In the genomic region with DNA sequence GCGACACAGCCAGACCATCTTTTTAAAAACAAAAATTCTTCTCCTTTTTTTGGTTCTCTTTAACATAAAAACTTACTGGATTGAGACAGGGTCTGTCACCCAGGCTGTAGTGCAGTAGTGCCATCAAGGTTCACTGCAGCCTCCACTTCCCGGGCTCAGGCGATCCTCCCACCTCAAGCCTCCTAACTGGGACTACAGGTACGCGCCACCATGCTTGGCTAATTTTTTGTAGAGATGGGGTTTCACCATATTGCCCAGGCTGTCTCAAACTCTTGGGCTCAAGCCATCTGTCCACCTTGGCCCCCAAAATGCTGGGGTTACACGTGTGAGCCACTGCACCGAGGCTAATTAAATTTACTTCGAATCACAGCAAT, we compare ENCODE assay signal across 2 cellular contexts.
TF ChIP-seq lines count a peak whose summit lies in the region.

No MANE protein-coding gene starts in this region.

TF ChIP-seq in HCT116, 20 proteins besides CTCF, POLR2A, EP300 and RAD21:
- TF ChIP-seq SIN3A (IDR thresholded peaks at IDR 0.05; ENCODE audit: low read depth) (peak; percentile 19; the same call in 1 of the 2 replicates), CEBPB (IDR thresholded peaks at IDR 0.05; ENCODE audit: low read depth) (no peak)

TF ChIP-seq in GM12878, 131 proteins besides CTCF, POLR2A, EP300 and RAD21:
- TF ChIP-seq, protein P1, sequence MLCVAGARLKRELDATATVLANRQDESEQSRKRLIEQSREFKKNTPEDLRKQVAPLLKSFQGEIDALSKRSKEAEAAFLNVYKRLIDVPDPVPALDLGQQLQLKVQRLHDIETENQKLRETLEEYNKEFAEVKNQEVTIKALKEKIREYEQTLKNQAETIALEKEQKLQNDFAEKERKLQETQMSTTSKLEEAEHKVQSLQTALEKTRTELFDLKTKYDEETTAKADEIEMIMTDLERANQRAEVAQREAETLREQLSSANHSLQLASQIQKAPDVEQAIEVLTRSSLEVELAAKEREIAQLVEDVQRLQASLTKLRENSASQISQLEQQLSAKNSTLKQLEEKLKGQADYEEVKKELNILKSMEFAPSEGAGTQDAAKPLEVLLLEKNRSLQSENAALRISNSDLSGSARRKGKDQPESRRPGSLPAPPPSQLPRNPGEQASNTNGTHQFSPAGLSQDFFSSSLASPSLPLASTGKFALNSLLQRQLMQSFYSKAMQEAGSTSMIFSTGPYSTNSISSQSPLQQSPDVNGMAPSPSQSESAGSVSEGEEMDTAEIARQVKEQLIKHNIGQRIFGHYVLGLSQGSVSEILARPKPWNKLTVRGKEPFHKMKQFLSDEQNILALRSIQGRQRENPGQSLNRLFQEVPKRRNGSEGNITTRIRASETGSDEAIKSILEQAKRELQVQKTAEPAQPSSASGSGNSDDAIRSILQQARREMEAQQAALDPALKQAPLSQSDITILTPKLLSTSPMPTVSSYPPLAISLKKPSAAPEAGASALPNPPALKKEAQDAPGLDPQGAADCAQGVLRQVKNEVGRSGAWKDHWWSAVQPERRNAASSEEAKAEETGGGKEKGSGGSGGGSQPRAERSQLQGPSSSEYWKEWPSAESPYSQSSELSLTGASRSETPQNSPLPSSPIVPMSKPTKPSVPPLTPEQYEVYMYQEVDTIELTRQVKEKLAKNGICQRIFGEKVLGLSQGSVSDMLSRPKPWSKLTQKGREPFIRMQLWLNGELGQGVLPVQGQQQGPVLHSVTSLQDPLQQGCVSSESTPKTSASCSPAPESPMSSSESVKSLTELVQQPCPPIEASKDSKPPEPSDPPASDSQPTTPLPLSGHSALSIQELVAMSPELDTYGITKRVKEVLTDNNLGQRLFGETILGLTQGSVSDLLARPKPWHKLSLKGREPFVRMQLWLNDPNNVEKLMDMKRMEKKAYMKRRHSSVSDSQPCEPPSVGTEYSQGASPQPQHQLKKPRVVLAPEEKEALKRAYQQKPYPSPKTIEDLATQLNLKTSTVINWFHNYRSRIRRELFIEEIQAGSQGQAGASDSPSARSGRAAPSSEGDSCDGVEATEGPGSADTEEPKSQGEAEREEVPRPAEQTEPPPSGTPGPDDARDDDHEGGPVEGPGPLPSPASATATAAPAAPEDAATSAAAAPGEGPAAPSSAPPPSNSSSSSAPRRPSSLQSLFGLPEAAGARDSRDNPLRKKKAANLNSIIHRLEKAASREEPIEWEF (IDR thresholded peaks at IDR 0.05; ENCODE audit: insufficient replicate concordance, low read depth, low read length) = no peak
- TF ChIP-seq ETV6 (conservative IDR thresholded peaks at IDR 0.05 in 1 of 2, IDR thresholded peaks at IDR 0.05 in 1 of 2; ENCODE audit: borderline replicate concordance in 1 of 2, low read depth in 1 of 2) (no peak), RUNX3 (IDR thresholded peaks at IDR 0.05; ENCODE audit: low read length) (no peak), POU2F2 (IDR thresholded peaks at IDR 0.05; ENCODE audit: borderline replicate concordance, low read depth, low read length) (peak; percentile 56; the same call in 1 of the 3 replicates), TCF3 (IDR thresholded peaks at IDR 0.05; ENCODE audit: borderline replicate concordance, insufficient read depth, low read depth, low read length) (no peak), RCOR1 (conservative IDR thresholded peaks at IDR 0.05; ENCODE audit: low read depth, low read length) (no peak), BACH1 (IDR thresholded peaks at IDR 0.05; ENCODE audit: borderline replicate concordance) (0 out of 2 replicates have a peak, but pooled peaks have one; percentile 10), SREBF1 (IDR thresholded peaks at IDR 0.05; ENCODE audit: low read length) (no peak), ZSCAN29 (IDR thresholded peaks at IDR 0.05) (no peak)
- TF ChIP-seq, protein P2, sequence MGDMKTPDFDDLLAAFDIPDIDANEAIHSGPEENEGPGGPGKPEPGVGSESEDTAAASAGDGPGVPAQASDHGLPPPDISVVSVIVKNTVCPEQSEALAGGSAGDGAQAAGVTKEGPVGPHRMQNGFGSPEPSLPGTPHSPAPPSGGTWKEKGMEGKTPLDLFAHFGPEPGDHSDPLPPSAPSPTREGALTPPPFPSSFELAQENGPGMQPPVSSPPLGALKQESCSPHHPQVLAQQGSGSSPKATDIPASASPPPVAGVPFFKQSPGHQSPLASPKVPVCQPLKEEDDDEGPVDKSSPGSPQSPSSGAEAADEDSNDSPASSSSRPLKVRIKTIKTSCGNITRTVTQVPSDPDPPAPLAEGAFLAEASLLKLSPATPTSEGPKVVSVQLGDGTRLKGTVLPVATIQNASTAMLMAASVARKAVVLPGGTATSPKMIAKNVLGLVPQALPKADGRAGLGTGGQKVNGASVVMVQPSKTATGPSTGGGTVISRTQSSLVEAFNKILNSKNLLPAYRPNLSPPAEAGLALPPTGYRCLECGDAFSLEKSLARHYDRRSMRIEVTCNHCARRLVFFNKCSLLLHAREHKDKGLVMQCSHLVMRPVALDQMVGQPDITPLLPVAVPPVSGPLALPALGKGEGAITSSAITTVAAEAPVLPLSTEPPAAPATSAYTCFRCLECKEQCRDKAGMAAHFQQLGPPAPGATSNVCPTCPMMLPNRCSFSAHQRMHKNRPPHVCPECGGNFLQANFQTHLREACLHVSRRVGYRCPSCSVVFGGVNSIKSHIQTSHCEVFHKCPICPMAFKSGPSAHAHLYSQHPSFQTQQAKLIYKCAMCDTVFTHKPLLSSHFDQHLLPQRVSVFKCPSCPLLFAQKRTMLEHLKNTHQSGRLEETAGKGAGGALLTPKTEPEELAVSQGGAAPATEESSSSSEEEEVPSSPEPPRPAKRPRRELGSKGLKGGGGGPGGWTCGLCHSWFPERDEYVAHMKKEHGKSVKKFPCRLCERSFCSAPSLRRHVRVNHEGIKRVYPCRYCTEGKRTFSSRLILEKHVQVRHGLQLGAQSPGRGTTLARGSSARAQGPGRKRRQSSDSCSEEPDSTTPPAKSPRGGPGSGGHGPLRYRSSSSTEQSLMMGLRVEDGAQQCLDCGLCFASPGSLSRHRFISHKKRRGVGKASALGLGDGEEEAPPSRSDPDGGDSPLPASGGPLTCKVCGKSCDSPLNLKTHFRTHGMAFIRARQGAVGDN (IDR thresholded peaks at IDR 0.05) = no peak
- TF ChIP-seq, protein P3, sequence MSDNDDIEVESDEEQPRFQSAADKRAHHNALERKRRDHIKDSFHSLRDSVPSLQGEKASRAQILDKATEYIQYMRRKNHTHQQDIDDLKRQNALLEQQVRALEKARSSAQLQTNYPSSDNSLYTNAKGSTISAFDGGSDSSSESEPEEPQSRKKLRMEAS (IDR thresholded peaks at IDR 0.05; ENCODE audit: low read depth, low read length) = no peak
- TF ChIP-seq, protein P4, sequence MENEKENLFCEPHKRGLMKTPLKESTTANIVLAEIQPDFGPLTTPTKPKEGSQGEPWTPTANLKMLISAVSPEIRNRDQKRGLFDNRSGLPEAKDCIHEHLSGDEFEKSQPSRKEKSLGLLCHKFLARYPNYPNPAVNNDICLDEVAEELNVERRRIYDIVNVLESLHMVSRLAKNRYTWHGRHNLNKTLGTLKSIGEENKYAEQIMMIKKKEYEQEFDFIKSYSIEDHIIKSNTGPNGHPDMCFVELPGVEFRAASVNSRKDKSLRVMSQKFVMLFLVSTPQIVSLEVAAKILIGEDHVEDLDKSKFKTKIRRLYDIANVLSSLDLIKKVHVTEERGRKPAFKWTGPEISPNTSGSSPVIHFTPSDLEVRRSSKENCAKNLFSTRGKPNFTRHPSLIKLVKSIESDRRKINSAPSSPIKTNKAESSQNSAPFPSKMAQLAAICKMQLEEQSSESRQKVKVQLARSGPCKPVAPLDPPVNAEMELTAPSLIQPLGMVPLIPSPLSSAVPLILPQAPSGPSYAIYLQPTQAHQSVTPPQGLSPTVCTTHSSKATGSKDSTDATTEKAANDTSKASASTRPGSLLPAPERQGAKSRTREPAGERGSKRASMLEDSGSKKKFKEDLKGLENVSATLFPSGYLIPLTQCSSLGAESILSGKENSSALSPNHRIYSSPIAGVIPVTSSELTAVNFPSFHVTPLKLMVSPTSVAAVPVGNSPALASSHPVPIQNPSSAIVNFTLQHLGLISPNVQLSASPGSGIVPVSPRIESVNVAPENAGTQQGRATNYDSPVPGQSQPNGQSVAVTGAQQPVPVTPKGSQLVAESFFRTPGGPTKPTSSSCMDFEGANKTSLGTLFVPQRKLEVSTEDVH (IDR thresholded peaks at IDR 0.05; ENCODE audit: low read depth, partially characterized antibody) = no peak
